In genomic region chr2:57453929-57454328, GRCh38 we compare ENCODE assay signal across 1 cellular context.
TF ChIP-seq lines count a peak whose summit lies in the region.

No MANE protein-coding gene starts in this region.

TF ChIP-seq in WTC11, 78 proteins besides CTCF, POLR2A, EP300 and RAD21 (continued from another document):
- TF ChIP-seq, protein P1, sequence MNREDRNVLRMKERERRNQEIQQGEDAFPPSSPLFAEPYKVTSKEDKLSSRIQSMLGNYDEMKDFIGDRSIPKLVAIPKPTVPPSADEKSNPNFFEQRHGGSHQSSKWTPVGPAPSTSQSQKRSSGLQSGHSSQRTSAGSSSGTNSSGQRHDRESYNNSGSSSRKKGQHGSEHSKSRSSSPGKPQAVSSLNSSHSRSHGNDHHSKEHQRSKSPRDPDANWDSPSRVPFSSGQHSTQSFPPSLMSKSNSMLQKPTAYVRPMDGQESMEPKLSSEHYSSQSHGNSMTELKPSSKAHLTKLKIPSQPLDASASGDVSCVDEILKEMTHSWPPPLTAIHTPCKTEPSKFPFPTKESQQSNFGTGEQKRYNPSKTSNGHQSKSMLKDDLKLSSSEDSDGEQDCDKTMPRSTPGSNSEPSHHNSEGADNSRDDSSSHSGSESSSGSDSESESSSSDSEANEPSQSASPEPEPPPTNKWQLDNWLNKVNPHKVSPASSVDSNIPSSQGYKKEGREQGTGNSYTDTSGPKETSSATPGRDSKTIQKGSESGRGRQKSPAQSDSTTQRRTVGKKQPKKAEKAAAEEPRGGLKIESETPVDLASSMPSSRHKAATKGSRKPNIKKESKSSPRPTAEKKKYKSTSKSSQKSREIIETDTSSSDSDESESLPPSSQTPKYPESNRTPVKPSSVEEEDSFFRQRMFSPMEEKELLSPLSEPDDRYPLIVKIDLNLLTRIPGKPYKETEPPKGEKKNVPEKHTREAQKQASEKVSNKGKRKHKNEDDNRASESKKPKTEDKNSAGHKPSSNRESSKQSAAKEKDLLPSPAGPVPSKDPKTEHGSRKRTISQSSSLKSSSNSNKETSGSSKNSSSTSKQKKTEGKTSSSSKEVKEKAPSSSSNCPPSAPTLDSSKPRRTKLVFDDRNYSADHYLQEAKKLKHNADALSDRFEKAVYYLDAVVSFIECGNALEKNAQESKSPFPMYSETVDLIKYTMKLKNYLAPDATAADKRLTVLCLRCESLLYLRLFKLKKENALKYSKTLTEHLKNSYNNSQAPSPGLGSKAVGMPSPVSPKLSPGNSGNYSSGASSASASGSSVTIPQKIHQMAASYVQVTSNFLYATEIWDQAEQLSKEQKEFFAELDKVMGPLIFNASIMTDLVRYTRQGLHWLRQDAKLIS (CRISPR knock-in tag; IDR thresholded peaks at IDR 0.05; ENCODE audit: borderline replicate concordance): no peak
TF ChIP-seq in WTC11: peak in this region for 0.
